Comparison of ENCODE assay signal across 34 cellular contexts in genomic region chr10:2784766-2785165, GRCh38.
"Had no signal": no experiment of that assay in that cellular context is flagged by ENCODE, and none has a peak within 500 bp of the region (broad histone marks: within the 10 kb centered on the region; RNA-seq: fewer than 3 reads in every experiment).

No MANE protein-coding gene starts in this region.

- H3K4me3 ChIP-seq: MG63 had no signal

- H3K9ac ChIP-seq: KMS-11 had no signal

- DNase-seq: Karpas-422, Kasumi-1, MG63, MM.1S, MV-4-11, NCI-H1048, NCI-H1092, NCI-H1092 treated with DMSO at 0.1 percent for 48 hours, NCI-H1105, NCI-H1105 treated with DMSO at 0.1 percent for 48 hours, NCI-H1417, NCI-H1417 treated with DMSO at 0.1 percent for 48 hours, NCI-H1436, NCI-H1436 treated with DMSO at 0.1 percent for 48 hours, NCI-H146, NCI-H1694, NCI-H1694 treated with DMSO at 0.1 percent for 48 hours, NCI-H187, NCI-H187 treated with DMSO at 0.1 percent for 48 hours, NCI-H1930, NCI-H2029, NCI-H2029 treated with DMSO at 0.1 percent for 48 hours, NCI-H2081, NCI-H2081 treated with DMSO at 0.1 percent for 48 hours, NCI-H2107, NCI-H2171, NCI-H2171 treated with DMSO at 0.1 percent for 48 hours, NCI-H2227 treated with DMSO at 0.1 percent for 48 hours, NCI-H226, NCI-H345, NCI-H446, NCI-H446 treated with DMSO at 0.1 percent for 48 hours, NCI-H510A had no signal

- H3K36me3 ChIP-seq: MG63 had no signal

- H3K4me2 ChIP-seq: KMS-11 had no signal

- H3K9me3 ChIP-seq: MG63 had no signal

- H3K27ac ChIP-seq: KMS-11 had no signal
